In the genomic region with DNA sequence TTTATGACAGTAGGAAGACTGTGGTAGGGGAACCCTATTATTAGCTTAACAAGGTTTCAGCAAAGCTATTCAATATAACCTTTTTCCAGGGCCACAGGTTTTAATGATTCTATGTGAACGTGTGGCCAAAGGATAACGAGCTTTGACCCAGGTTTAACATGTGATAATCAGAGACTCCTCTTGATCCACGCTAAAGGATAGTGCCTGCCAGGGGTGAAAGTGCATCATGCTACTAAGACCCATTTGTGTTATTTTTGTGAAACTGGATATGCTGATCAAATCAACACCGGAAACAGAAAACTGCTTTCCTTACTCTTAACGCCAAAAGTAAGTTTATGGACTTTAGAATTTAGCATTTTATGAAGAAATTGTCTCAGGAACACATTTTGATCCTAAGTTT, we compare ENCODE assay signal across 8 cellular contexts. TPM values are rescaled to one million over a fixed set of nuclear protein-coding genes. Genes with fewer than 3 reads are reported as not detected.
DNase-seq lines count a peak whose midpoint lies in the region; ATAC-seq and TF ChIP-seq lines count a peak whose summit lies in the region.

No MANE protein-coding gene starts in this region.

- peaks cover 36% of the 10 kb centered on the region for H3K4me1 ChIP-seq in BLaER1
- H3K4me1 ChIP-seq in effector memory CD4-positive, alpha-beta T cell (ENCODE audit: control insufficient read depth, insufficient read depth, low read length, poor library complexity, severe bottlenecking), result peaks cover 36% of the 10 kb centered on the region

- peaks cover 37% of the 10 kb centered on the region for H3K27me3 Mint-ChIP-seq in neural crest cell (ENCODE audit: low read depth)

- H3K9me3 ChIP-seq in BLaER1, result no peaks in the 10 kb centered on the region
- no peaks in the 10 kb centered on the region for H3K9me3 ChIP-seq in effector memory CD4-positive, alpha-beta T cell (ENCODE audit: control insufficient read depth, low read length)

- no peak overlapping the region for H3K27ac Mint-ChIP-seq in neural crest cell (ENCODE audit: unreplicated experiment)

- H3K4me3 ChIP-seq in BLaER1 (peak overlapping the region; percentile 91), NB4 (ENCODE audit: low read depth, low read length) (peak overlapping the region; percentile 89)
- H3K4me3 ChIP-seq in effector memory CD4-positive, alpha-beta T cell (ENCODE audit: insufficient read depth, low read depth, low read length, poor library complexity, severe bottlenecking), result peak overlapping the region; percentile 97

- peak overlapping the region; percentile 93 for H3K4me3 Mint-ChIP-seq in neural crest cell

- TF ChIP-seq CTCF in NB4 (IDR thresholded peaks at IDR 0.05; ENCODE audit: low read depth, low read length) (no peak), neural crest cell (conservative IDR thresholded peaks at IDR 0.05) (no peak)

- H3K4me1 Mint-ChIP-seq in neural crest cell, result peaks cover 40% of the 10 kb centered on the region

- H4K20me1 ChIP-seq in BLaER1, result peaks cover 50% of the 10 kb centered on the region

- peak overlapping the region; percentile 96 for H3K4me2 ChIP-seq in BLaER1

- no peaks in the 10 kb centered on the region for H3K36me3 Mint-ChIP-seq in neural crest cell (ENCODE audit: low read depth)

- no peaks in the 10 kb centered on the region for H3K9me3 Mint-ChIP-seq in neural crest cell

- TF ChIP-seq POLR2A in NB4 (IDR thresholded peaks at IDR 0.05; ENCODE audit: extremely low read depth, insufficient read length), result no peak

- no peak for ATAC-seq in GM19395 (IDR thresholded peaks at IDR 0.05; ENCODE audit: unreplicated experiment)

- no peak for DNase-seq in NB4 (ENCODE audit: low read depth)
- DNase-seq in effector memory CD4-positive, alpha-beta T cell, result no peak
- DNase-seq in neural crest cell (ENCODE audit: low read depth, low spot score), result no peak
- DNase-seq in amygdala (lab: John Stamatoyannopoulos, UW), result no peak
- DNase-seq in activated effector memory CD4-positive, alpha-beta T cell treated with anti-CD3 and anti-CD28 coated beads, Interleukin-2, amount 50 U/mL, for 16 hours, result no peak
- no peak for DNase-seq in NCI-H2171 treated with DMSO at 0.1 percent for 48 hours (lab: John Stamatoyannopoulos, UW)

- peaks cover 4% of the 10 kb centered on the region; the same call in 1 of the 2 replicates for H3K36me3 ChIP-seq in BLaER1
- H3K36me3 ChIP-seq in effector memory CD4-positive, alpha-beta T cell (ENCODE audit: control insufficient read depth, insufficient read depth, low read length), result no peaks in the 10 kb centered on the region

- peaks cover 30% of the 10 kb centered on the region for H3K27me3 ChIP-seq in BLaER1
- H3K27me3 ChIP-seq in effector memory CD4-positive, alpha-beta T cell (replicated peaks; ENCODE audit: control insufficient read depth, insufficient read depth, low read length, poor library complexity, severe bottlenecking), result no peaks in the 10 kb centered on the region

- peak overlapping the region; percentile 79 for H3K9ac ChIP-seq in BLaER1

- peak overlapping the region; percentile 57; the same call in 1 of the 2 replicates for H3K27ac ChIP-seq in BLaER1
- H3K27ac ChIP-seq in effector memory CD4-positive, alpha-beta T cell (ENCODE audit: insufficient read depth, low read length, poor library complexity, severe bottlenecking), result peak overlapping the region; percentile 72

RNA-seq across cellular contexts. Expression of a gene that starts 0.9 kb away (rescaled TPM):
- total RNA-seq in neural crest cell, result 13.4 and 15.2 TPM in 2 replicates

RNA-seq across cellular contexts. Expression of a gene that starts 2.7 kb away (rescaled TPM):
- 44.8 and 50.7 TPM in 2 replicates for total RNA-seq in neural crest cell
